Comparison of ENCODE assay signal across 32 cellular contexts in genomic region chr20:23658336-23658735, GRCh38. TPM values are rescaled to one million over a fixed set of nuclear protein-coding genes. Genes with fewer than 3 reads are reported as not detected.
"Had no signal": no experiment of that assay in that cellular context is flagged by ENCODE, and none has a peak within 500 bp of the region (broad histone marks: within the 10 kb centered on the region; RNA-seq: fewer than 3 reads in every experiment).

No MANE protein-coding gene starts in this region.

- H2AFZ ChIP-seq: parathyroid adenoma had no signal

- DNase-seq: activated B cell treated with CpG ODN at 0.5 μM for 24 hours; activated CD4-positive, alpha-beta T cell treated with anti-CD3 and anti-CD28 coated beads for 36 hours; activated CD4-positive, alpha-beta T cell treated with anti-CD3 and anti-CD28 coated beads, Interleukin-2, amount 50 U/mL, for 4 hours; activated CD8-positive, alpha-beta memory T cell treated with anti-CD3 and anti-CD28 coated beads for 24 hours; activated CD8-positive, alpha-beta memory T cell treated with anti-CD3 and anti-CD28 coated beads, Interleukin-2, amount 50 U/mL, for 4 hours; activated T-cell treated with anti-CD3 and anti-CD28 coated beads, Interleukin-2, amount 50 U/mL, for 24 hours; central memory CD4-positive, alpha-beta T cell; dorsolateral prefrontal cortex; heart left ventricle; midbrain; natural killer cell; small intestine; stimulated activated CD4-positive, alpha-beta T cell treated with anti-CD3 and anti-CD28 coated beads, Interleukin-2, amount 100 ng/mL, for 24 hours; stomach; T1000; transverse colon; uterus had no signal

- H3K9ac ChIP-seq: parathyroid adenoma had no signal

- H3K36me3 ChIP-seq: ascending aorta, heart left ventricle, neutrophil, stomach, suprapubic skin, transverse colon, uterus had no signal

- H3K9me3 ChIP-seq: ascending aorta, heart left ventricle, neutrophil, stomach, suprapubic skin, transverse colon, uterus had no signal

- H3K36me3 Mint-ChIP-seq: activated naive CD4-positive, alpha-beta T cell treated with anti-CD3 and anti-CD28 coated beads, Interleukin-2, amount 50 U/mL, for 72 hours; natural killer cell; stimulated activated memory B cell treated with anti-CD40 and anti-IgM and Interleukin-4, amounts not matched to agents 10 μg/mL and 1 μg/mL and 100 μg/mL, for 72 hours had no signal

- ATAC-seq: activated CD4-positive, alpha-beta T cell treated with anti-CD3 and anti-CD28 coated beads for 36 hours; activated naive CD4-positive, alpha-beta T cell treated with anti-CD3 and anti-CD28 coated beads, Interleukin-2, amount 50 U/mL, for 72 hours; activated T-helper 17 cell treated with anti-CD3 and anti-CD28 coated beads, Interleukin-2, amount 50 U/mL, for 72 hours; heart left ventricle; natural killer cell; sciatic nerve; stimulated activated memory B cell treated with anti-CD40 and anti-IgM and Interleukin-4, amounts not matched to agents 10 μg/mL and 1 μg/mL and 100 μg/mL, for 72 hours had no signal

- H3K9me3 Mint-ChIP-seq: activated B cell treated with CpG ODN at 0.5 μM for 24 hours; activated naive CD4-positive, alpha-beta T cell treated with anti-CD3 and anti-CD28 coated beads, Interleukin-2, amount 50 U/mL, for 72 hours; activated T-cell treated with anti-CD3 and anti-CD28 coated beads, Interleukin-2, amount 50 U/mL, for 24 hours; activated T-helper 17 cell treated with anti-CD3 and anti-CD28 coated beads, Interleukin-2, amount 50 U/mL, for 72 hours; natural killer cell; T-helper 1 cell treated with Interleukin-12 subunit alpha and Interleukin-12 subunit beta and Interleukin-4 antibody, amounts not matched to agents 30 μg/mL and 1 μg/mL, for 36 hours had no signal

- H3K4me3 ChIP-seq: ascending aorta, dorsolateral prefrontal cortex, heart left ventricle, lung, stomach, suprapubic skin, transverse colon, uterus had no signal

- H3K4me1 Mint-ChIP-seq: activated CD4-positive, alpha-beta T cell treated with anti-CD3 and anti-CD28 coated beads for 36 hours; activated T-helper 17 cell treated with anti-CD3 and anti-CD28 coated beads, Interleukin-2, amount 50 U/mL, for 72 hours; natural killer cell; stimulated activated memory B cell treated with anti-CD40 and anti-IgM and Interleukin-4, amounts not matched to agents 10 μg/mL and 1 μg/mL and 100 μg/mL, for 72 hours had no signal

- FAIRE-seq: colon, keratinocyte, small intestine had no signal

- H3K79me2 ChIP-seq: parathyroid adenoma had no signal

- H3K4me1 ChIP-seq: parathyroid adenoma had no signal

- H3K27ac ChIP-seq: ascending aorta, dorsolateral prefrontal cortex, epithelial cell of prostate, heart left ventricle, neutrophil, parathyroid adenoma, stomach, suprapubic skin, transverse colon, uterus had no signal

- H3K4me3 Mint-ChIP-seq: activated B cell treated with CpG ODN at 0.5 μM for 24 hours; activated CD4-positive, alpha-beta T cell treated with anti-CD3 and anti-CD28 coated beads for 36 hours; activated T-cell treated with anti-CD3 and anti-CD28 coated beads, Interleukin-2, amount 50 U/mL, for 24 hours; activated T-helper 17 cell treated with anti-CD3 and anti-CD28 coated beads, Interleukin-2, amount 50 U/mL, for 72 hours; natural killer cell; stimulated activated memory B cell treated with anti-CD40 and anti-IgM and Interleukin-4, amounts not matched to agents 10 μg/mL and 1 μg/mL and 100 μg/mL, for 72 hours; T-helper 1 cell treated with Interleukin-12 subunit alpha and Interleukin-12 subunit beta and Interleukin-4 antibody, amounts not matched to agents 30 μg/mL and 1 μg/mL, for 36 hours had no signal

- H3K27me3 ChIP-seq: ascending aorta, neutrophil, stomach, suprapubic skin, transverse colon, uterus had no signal

- H3K27ac Mint-ChIP-seq: activated B cell treated with CpG ODN at 0.5 μM for 24 hours; activated CD4-positive, alpha-beta T cell treated with anti-CD3 and anti-CD28 coated beads for 36 hours; activated naive CD4-positive, alpha-beta T cell treated with anti-CD3 and anti-CD28 coated beads, Interleukin-2, amount 50 U/mL, for 72 hours; activated T-cell treated with anti-CD3 and anti-CD28 coated beads, Interleukin-2, amount 50 U/mL, for 24 hours; activated T-helper 17 cell treated with anti-CD3 and anti-CD28 coated beads, Interleukin-2, amount 50 U/mL, for 72 hours; natural killer cell; stimulated activated memory B cell treated with anti-CD40 and anti-IgM and Interleukin-4, amounts not matched to agents 10 μg/mL and 1 μg/mL and 100 μg/mL, for 72 hours; T-helper 1 cell treated with Interleukin-12 subunit alpha and Interleukin-12 subunit beta and Interleukin-4 antibody, amounts not matched to agents 30 μg/mL and 1 μg/mL, for 36 hours had no signal

RNA-seq across cellular contexts. Expression of gene CST3, which starts 20.6 kb away (rescaled TPM):
- total RNA-seq: activated B cell treated with CpG ODN at 0.5 μM for 24 hours; activated T-helper 17 cell treated with anti-CD3 and anti-CD28 coated beads, Interleukin-2, amount 50 U/mL, for 72 hours had no signal

RNA-seq across cellular contexts. Expression of gene CST4, which starts 30.5 kb away (rescaled TPM):
- total RNA-seq: activated B cell treated with CpG ODN at 0.5 μM for 24 hours; activated CD4-positive, alpha-beta T cell treated with anti-CD3 and anti-CD28 coated beads for 36 hours; activated naive CD4-positive, alpha-beta T cell treated with anti-CD3 and anti-CD28 coated beads, Interleukin-2, amount 50 U/mL, for 72 hours; activated T-helper 17 cell treated with anti-CD3 and anti-CD28 coated beads, Interleukin-2, amount 50 U/mL, for 72 hours; ascending aorta; dorsolateral prefrontal cortex; fibroblast of villous mesenchyme; heart left ventricle; lung; natural killer cell; sciatic nerve; stomach; suprapubic skin; transverse colon; uterus had no signal
- polyA plus RNA-seq: adipose tissue, heart left ventricle, keratinocyte, lung, small intestine, stomach had no signal

RNA-seq across cellular contexts. Expression of gene CST9, which starts 52.6 kb away (rescaled TPM):
- total RNA-seq: activated B cell treated with CpG ODN at 0.5 μM for 24 hours; activated CD4-positive, alpha-beta T cell treated with anti-CD3 and anti-CD28 coated beads for 36 hours; activated naive CD4-positive, alpha-beta T cell treated with anti-CD3 and anti-CD28 coated beads, Interleukin-2, amount 50 U/mL, for 72 hours; activated T-helper 17 cell treated with anti-CD3 and anti-CD28 coated beads, Interleukin-2, amount 50 U/mL, for 72 hours; ascending aorta; fibroblast of villous mesenchyme; heart left ventricle; lung; natural killer cell; sciatic nerve; stomach; suprapubic skin; transverse colon; uterus had no signal
- polyA plus RNA-seq: adipose tissue, heart left ventricle, keratinocyte, lung, small intestine, stomach had no signal
